ENCODE assay signal across 9 cellular contexts in genomic region chr1:61244114-61244513, GRCh38.
A peak's percentile ranks its signal among the peaks of the same experiment; 100 is the strongest.
DNase-seq lines count a peak whose midpoint lies in the region; ATAC-seq and TF ChIP-seq lines count a peak whose summit lies in the region.
"Had no signal": no experiment of that assay in that cellular context is flagged by ENCODE, and none has a peak within 500 bp of the region (broad histone marks: within the 10 kb centered on the region; RNA-seq: fewer than 3 reads in every experiment).

No MANE protein-coding gene starts in this region.

- CTCF ChIA-PET in WTC11 (lab: Charles Lee): no interaction called here

- no peaks in the 10 kb centered on the region for H3K27me3 Mint-ChIP-seq in WTC11 (ENCODE audit: low read depth)
- H3K27me3 Mint-ChIP-seq: naive B cell had no signal

- no peak overlapping the region for H3K4me3 Mint-ChIP-seq in WTC11
- H3K4me3 Mint-ChIP-seq: naive B cell had no signal

- POLR2A ChIA-PET in WTC11 (lab: Charles Lee): no interaction called here

- H3K36me3 ChIP-seq in heart right ventricle: no peaks in the 10 kb centered on the region
- H3K36me3 ChIP-seq in subcutaneous abdominal adipose tissue (ENCODE audit: control insufficient read depth in 5 of 5, insufficient read depth in 5 of 5, low read length in 5 of 5): no peaks in the 10 kb centered on the region

- peak overlapping the region; percentile 52 for H3K27ac Mint-ChIP-seq in WTC11
- H3K27ac Mint-ChIP-seq: naive B cell had no signal

- peaks cover 13% of the 10 kb centered on the region for H3K36me3 Mint-ChIP-seq in WTC11
- H3K36me3 Mint-ChIP-seq: naive B cell had no signal

- TF ChIP-seq CTCF in WTC11 (IDR thresholded peaks at IDR 0.05) (no peak), heart right ventricle (IDR thresholded peaks at IDR 0.05) (no peak)

- peaks cover 0 to 71% (median 57%) of the 10 kb centered on the region in 9 donors for H3K4me1 ChIP-seq in heart right ventricle
- peaks cover 0 to 33% (median 30%) of the 10 kb centered on the region in 5 donors for H3K4me1 ChIP-seq in subcutaneous abdominal adipose tissue (ENCODE audit: control insufficient read depth in 5 of 5, insufficient read depth in 5 of 5, low read length in 5 of 5)

- H3K4me3 ChIP-seq in heart right ventricle: no peak overlapping the region
- no peak overlapping the region for H3K4me3 ChIP-seq in subcutaneous abdominal adipose tissue (ENCODE audit: low read depth in 1 of 5, low read length in 5 of 5)

- H3K27ac ChIP-seq in heart right ventricle (peak overlapping the region in 8 of 10 donors; percentile 3 to 91 (median 30)), subcutaneous abdominal adipose tissue (ENCODE audit: low read depth, low read length) (peak overlapping the region; percentile 84)

- intact Hi-C loops in heart right ventricle (cut with DNase I): loop anchor here in 1 of 10 donors (5.0 kb wide), 1 partner anchor 208 kb away; no protein-coding TSS in a partner anchor

- H3K9me3 Mint-ChIP-seq in WTC11: peaks cover 15% of the 10 kb centered on the region

- ATAC-seq in WTC11 (no peak), heart right ventricle (peak in 5 of 8 donors; percentile 15 to 64 (median 22)), HG03432 (IDR thresholded peaks at IDR 0.05; ENCODE audit: unreplicated experiment) (no peak)

- WGBS in heart right ventricle, 2 donors: 28 to 42% methylated on average over 1 of the region's 1 CpG

- DNase-seq in LHCN-M2 (ENCODE audit: low read depth) (peak; percentile 70), WTC11 (ENCODE audit: low spot score) (no peak), heart right ventricle (no peak), hippocampal formation (lab: John Stamatoyannopoulos, UW) (no peak), NCI-H774 (lab: John Stamatoyannopoulos, UW) (no peak), iPS-NIHi7 (ENCODE audit: extremely low spot score) (no peak)
- DNase-seq: naive B cell had no signal

- H3K27me3 ChIP-seq in heart right ventricle: no peaks in the 10 kb centered on the region
- no peaks in the 10 kb centered on the region for H3K27me3 ChIP-seq in subcutaneous abdominal adipose tissue (ENCODE audit: control insufficient read depth in 5 of 5, insufficient read depth in 4 of 5, low read length in 5 of 5)

- peaks cover 64% of the 10 kb centered on the region for H3K4me1 Mint-ChIP-seq in WTC11
- H3K4me1 Mint-ChIP-seq: naive B cell had no signal

- H3K9ac ChIP-seq in subcutaneous abdominal adipose tissue (ENCODE audit: low read length in 5 of 5): peak overlapping the region in 2 of 5 donors; percentile 8 to 30

- H3K9me3 ChIP-seq in heart right ventricle (peaks cover 0 to 9% (median 0%) of the 10 kb centered on the region in 11 donors), subcutaneous abdominal adipose tissue (ENCODE audit: control insufficient read depth in 5 of 5, low read length in 5 of 5) (no peaks in the 10 kb centered on the region)

TF ChIP-seq in WTC11, 78 proteins besides CTCF, POLR2A, EP300 and RAD21:
- no peak for TF ChIP-seq ZNF219 (CRISPR knock-in tag; IDR thresholded peaks at IDR 0.05; ENCODE audit: borderline replicate concordance)
- TF ChIP-seq, protein P1, sequence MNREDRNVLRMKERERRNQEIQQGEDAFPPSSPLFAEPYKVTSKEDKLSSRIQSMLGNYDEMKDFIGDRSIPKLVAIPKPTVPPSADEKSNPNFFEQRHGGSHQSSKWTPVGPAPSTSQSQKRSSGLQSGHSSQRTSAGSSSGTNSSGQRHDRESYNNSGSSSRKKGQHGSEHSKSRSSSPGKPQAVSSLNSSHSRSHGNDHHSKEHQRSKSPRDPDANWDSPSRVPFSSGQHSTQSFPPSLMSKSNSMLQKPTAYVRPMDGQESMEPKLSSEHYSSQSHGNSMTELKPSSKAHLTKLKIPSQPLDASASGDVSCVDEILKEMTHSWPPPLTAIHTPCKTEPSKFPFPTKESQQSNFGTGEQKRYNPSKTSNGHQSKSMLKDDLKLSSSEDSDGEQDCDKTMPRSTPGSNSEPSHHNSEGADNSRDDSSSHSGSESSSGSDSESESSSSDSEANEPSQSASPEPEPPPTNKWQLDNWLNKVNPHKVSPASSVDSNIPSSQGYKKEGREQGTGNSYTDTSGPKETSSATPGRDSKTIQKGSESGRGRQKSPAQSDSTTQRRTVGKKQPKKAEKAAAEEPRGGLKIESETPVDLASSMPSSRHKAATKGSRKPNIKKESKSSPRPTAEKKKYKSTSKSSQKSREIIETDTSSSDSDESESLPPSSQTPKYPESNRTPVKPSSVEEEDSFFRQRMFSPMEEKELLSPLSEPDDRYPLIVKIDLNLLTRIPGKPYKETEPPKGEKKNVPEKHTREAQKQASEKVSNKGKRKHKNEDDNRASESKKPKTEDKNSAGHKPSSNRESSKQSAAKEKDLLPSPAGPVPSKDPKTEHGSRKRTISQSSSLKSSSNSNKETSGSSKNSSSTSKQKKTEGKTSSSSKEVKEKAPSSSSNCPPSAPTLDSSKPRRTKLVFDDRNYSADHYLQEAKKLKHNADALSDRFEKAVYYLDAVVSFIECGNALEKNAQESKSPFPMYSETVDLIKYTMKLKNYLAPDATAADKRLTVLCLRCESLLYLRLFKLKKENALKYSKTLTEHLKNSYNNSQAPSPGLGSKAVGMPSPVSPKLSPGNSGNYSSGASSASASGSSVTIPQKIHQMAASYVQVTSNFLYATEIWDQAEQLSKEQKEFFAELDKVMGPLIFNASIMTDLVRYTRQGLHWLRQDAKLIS (CRISPR knock-in tag; IDR thresholded peaks at IDR 0.05; ENCODE audit: borderline replicate concordance): no peak

Comparison
In these comparisons a context has a peak if more than half of its experiments do, and no peak if none do; other contexts are left out.
1. ATAC-seq: peak in heart right ventricle (5 of 8); none in WTC11 (single experiment) and HG03432 (single experiment).